3 cellular contexts compared by ENCODE assay signal in the genomic region with DNA sequence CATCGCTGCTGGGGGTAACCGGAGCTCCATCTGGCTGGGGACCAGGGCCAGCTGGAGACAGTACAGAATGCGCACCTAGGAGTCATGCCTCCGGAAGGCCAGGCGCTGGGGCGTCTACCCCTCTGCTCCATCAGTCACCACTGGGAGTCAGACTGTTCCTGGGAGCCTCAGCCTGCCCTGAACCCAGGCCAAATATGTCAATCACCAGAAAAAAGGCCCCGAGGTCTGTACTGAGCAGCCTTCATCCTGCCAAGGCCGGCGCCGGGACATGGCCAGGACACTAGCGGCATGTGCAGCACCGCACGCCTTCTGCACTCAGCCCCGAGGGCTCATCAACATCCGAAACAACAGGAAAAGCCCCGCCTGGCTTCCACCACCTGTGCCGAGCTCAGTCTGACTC. TPM values are rescaled to one million over a fixed set of nuclear protein-coding genes. Genes with fewer than 3 reads are reported as not detected.
"Had no signal": no experiment of that assay in that cellular context is flagged by ENCODE, and none has a peak within 500 bp of the region (broad histone marks: within the 10 kb centered on the region; RNA-seq: fewer than 3 reads in every experiment).

No MANE protein-coding gene starts in this region.

RNA-seq across cellular contexts. Expression of gene GRAPL, which starts 8.7 kb away (rescaled TPM):
- total RNA-seq: mammary epithelial cell, SJSA1, smooth muscle cell had no signal
- polyA plus RNA-seq: mammary epithelial cell, smooth muscle cell had no signal
